In genomic region chr2:216134958-216135541, GRCh38 we compare ENCODE assay signal across 21 cellular contexts. TPM values are rescaled to one million over a fixed set of nuclear protein-coding genes. Genes with fewer than 3 reads are reported as not detected.
DNase-seq lines count a peak whose midpoint lies in the region; ATAC-seq and TF ChIP-seq lines count a peak whose summit lies in the region.
"Had no signal": no experiment of that assay in that cellular context is flagged by ENCODE, and none has a peak within 500 bp of the region (broad histone marks: within the 10 kb centered on the region; RNA-seq: fewer than 3 reads in every experiment).

No MANE protein-coding gene starts in this region.

- H3K79me2 ChIP-seq in KMS-11 (ENCODE audit: insufficient read depth, low read depth) (peaks cover 20% of the 10 kb centered on the region), neural progenitor cell (ENCODE audit: low read depth) (peaks cover 93% of the 10 kb centered on the region)

- ATAC-seq in activated CD8-positive, alpha-beta memory T cell treated with anti-CD3 and anti-CD28 coated beads, Interleukin-2, amount 10 ng/mL, durations not matched to agents 7 days and 5 days, result no peak
- ATAC-seq: body of pancreas; stimulated activated naive B cell treated with anti-CD40 and anti-IgM and Interleukin-4, amounts not matched to agents 10 μg/mL and 1 μg/mL and 100 μg/mL, for 72 hours had no signal

- no peaks in the 10 kb centered on the region for H3K9me3 Mint-ChIP-seq in activated CD8-positive, alpha-beta memory T cell treated with anti-CD3 and anti-CD28 coated beads, Interleukin-2, amount 10 ng/mL, durations not matched to agents 7 days and 5 days (ENCODE audit: low read depth)
- no peaks in the 10 kb centered on the region for H3K9me3 Mint-ChIP-seq in chondrocyte (ENCODE audit: low read depth)
- no peaks in the 10 kb centered on the region for H3K9me3 Mint-ChIP-seq in neural progenitor cell
- H3K9me3 Mint-ChIP-seq: stimulated activated naive B cell treated with anti-CD40 and anti-IgM and Interleukin-4, amounts not matched to agents 10 μg/mL and 1 μg/mL and 100 μg/mL, for 72 hours had no signal

- no peak overlapping the region for H3K4me2 ChIP-seq in KMS-11
- H3K4me2 ChIP-seq in neural progenitor cell, result no peak overlapping the region

- no peak overlapping the region for H3K4me3 Mint-ChIP-seq in activated CD8-positive, alpha-beta memory T cell treated with anti-CD3 and anti-CD28 coated beads, Interleukin-2, amount 10 ng/mL, durations not matched to agents 7 days and 5 days
- H3K4me3 Mint-ChIP-seq in chondrocyte (ENCODE audit: unreplicated experiment), result no peak overlapping the region
- H3K4me3 Mint-ChIP-seq in neural progenitor cell, result no peak overlapping the region
- H3K4me3 Mint-ChIP-seq: stimulated activated naive B cell treated with anti-CD40 and anti-IgM and Interleukin-4, amounts not matched to agents 10 μg/mL and 1 μg/mL and 100 μg/mL, for 72 hours had no signal

- H3K4me1 Mint-ChIP-seq in activated CD8-positive, alpha-beta memory T cell treated with anti-CD3 and anti-CD28 coated beads, Interleukin-2, amount 10 ng/mL, durations not matched to agents 7 days and 5 days, result peaks cover 50% of the 10 kb centered on the region
- H3K4me1 Mint-ChIP-seq in chondrocyte (ENCODE audit: low read depth), result no peaks in the 10 kb centered on the region
- H3K4me1 Mint-ChIP-seq in neural progenitor cell, result no peaks in the 10 kb centered on the region

- H3K27me3 Mint-ChIP-seq in activated CD8-positive, alpha-beta memory T cell treated with anti-CD3 and anti-CD28 coated beads, Interleukin-2, amount 10 ng/mL, durations not matched to agents 7 days and 5 days, result no peaks in the 10 kb centered on the region
- H3K27me3 Mint-ChIP-seq in chondrocyte (ENCODE audit: low read depth), result no peaks in the 10 kb centered on the region
- H3K27me3 Mint-ChIP-seq in neural progenitor cell (ENCODE audit: insufficient read depth, low read depth), result no peaks in the 10 kb centered on the region
- H3K27me3 Mint-ChIP-seq: stimulated activated naive B cell treated with anti-CD40 and anti-IgM and Interleukin-4, amounts not matched to agents 10 μg/mL and 1 μg/mL and 100 μg/mL, for 72 hours had no signal

- H3K9ac ChIP-seq in KMS-11 (no peak overlapping the region), neural progenitor cell (no peak overlapping the region)

- peaks cover 33% of the 10 kb centered on the region for H3K4me1 ChIP-seq in KMS-11 (ENCODE audit: low read depth, poor library complexity, severe bottlenecking)
- H3K4me1 ChIP-seq in neural progenitor cell, result no peaks in the 10 kb centered on the region

- DNase-seq in activated CD8-positive, alpha-beta memory T cell treated with anti-CD3 and anti-CD28 coated beads, Interleukin-2, amount 10 ng/mL, durations not matched to agents 7 days and 5 days, result no peak
- DNase-seq in activated CD8-positive, alpha-beta memory T cell treated with anti-CD3 and anti-CD28 coated beads, Interleukin-2, amount 50 U/mL, for 4 hours, result no peak
- DNase-seq in chondrocyte (ENCODE audit: low spot score) (no peak), neural progenitor cell (ENCODE audit: low spot score) (no peak), RPMI8226 (no peak), glomerular visceral epithelial cell (ENCODE audit: extremely low spot score) (no peak)
- DNase-seq in stimulated activated CD4-positive, alpha-beta T cell treated with anti-CD3 and anti-CD28 coated beads, Interleukin-4, amount 100 ng/mL, for 4 hours, result no peak
- DNase-seq: activated effector memory CD4-positive, alpha-beta T cell treated with Interleukin-2 at 50 U/mL for 16 hours; body of pancreas; cortex of kidney; foreskin fibroblast; hypothalamus; mesendoderm; MM.1S; NCI-H1694; NK-92 treated with Interleukin-12 subunit alpha and Interleukin-12 subunit beta, amount 100 ng/mL, for 24 hours; retina; stimulated activated CD4-positive, alpha-beta T cell treated with anti-CD3 and anti-CD28 coated beads, Interleukin-12 subunit alpha, Interleukin-12 subunit beta, amount 100 ng/mL, for 4 hours; stimulated activated naive B cell treated with anti-CD40 and anti-IgM and Interleukin-4, amounts not matched to agents 10 μg/mL and 1 μg/mL and 100 μg/mL, for 72 hours; upper lobe of left lung had no signal

- TF ChIP-seq CTCF in KMS-11 (conservative IDR thresholded peaks at IDR 0.05; ENCODE audit: low read depth, low read length) (no peak), chondrocyte (IDR thresholded peaks at IDR 0.05) (no peak), neural progenitor cell (IDR thresholded peaks at IDR 0.05) (no peak)

- H4K20me1 ChIP-seq in KMS-11 (ENCODE audit: insufficient read depth) (no peaks in the 10 kb centered on the region), neural progenitor cell (ENCODE audit: low read depth) (peaks cover 69% of the 10 kb centered on the region)

- no peaks in the 10 kb centered on the region for H3K27me3 ChIP-seq in KMS-11 (ENCODE audit: insufficient read depth, low read depth)
- no peaks in the 10 kb centered on the region for H3K27me3 ChIP-seq in neural progenitor cell
- H3K27me3 ChIP-seq: body of pancreas, upper lobe of left lung had no signal

- H3K27ac ChIP-seq in KMS-11 (peak overlapping the region; percentile 11; the same call in 1 of the 2 replicates), neural progenitor cell (peak overlapping the region; percentile 13)
- H3K27ac ChIP-seq: body of pancreas, upper lobe of left lung had no signal

- H3K4me3 ChIP-seq in KMS-11 (IDR thresholded peaks at IDR 0.05; ENCODE audit: insufficient read depth, low read depth, low read length) (no peak overlapping the region), neural progenitor cell (no peak overlapping the region)
- H3K4me3 ChIP-seq: body of pancreas, upper lobe of left lung had no signal

- H3K27ac Mint-ChIP-seq in activated CD8-positive, alpha-beta memory T cell treated with anti-CD3 and anti-CD28 coated beads, Interleukin-2, amount 10 ng/mL, durations not matched to agents 7 days and 5 days, result peak overlapping the region; percentile 57
- H3K27ac Mint-ChIP-seq in chondrocyte (ENCODE audit: unreplicated experiment) (peak overlapping the region; percentile 24), neural progenitor cell (no peak overlapping the region)

- peaks cover 79% of the 10 kb centered on the region for H3K36me3 Mint-ChIP-seq in activated CD8-positive, alpha-beta memory T cell treated with anti-CD3 and anti-CD28 coated beads, Interleukin-2, amount 10 ng/mL, durations not matched to agents 7 days and 5 days
- H3K36me3 Mint-ChIP-seq in chondrocyte (ENCODE audit: low read depth), result peaks cover 63% of the 10 kb centered on the region
- H3K36me3 Mint-ChIP-seq in neural progenitor cell, result peaks cover 65% of the 10 kb centered on the region

- H3K9me3 ChIP-seq in neural progenitor cell (ENCODE audit: low read depth), result no peaks in the 10 kb centered on the region
- H3K9me3 ChIP-seq: body of pancreas, upper lobe of left lung had no signal

- CTCF ChIA-PET in activated CD8-positive, alpha-beta memory T cell treated with anti-CD3 and anti-CD28 coated beads, Interleukin-2, amount 10 ng/mL, durations not matched to agents 7 days and 5 days (lab: Charles Lee), result interaction anchor here (1.8 to 2.1 kb wide), 2 partner anchors 15 to 20 kb away, joined by 5 to 6 read pairs; no protein-coding TSS in a partner anchor

- H3K36me3 ChIP-seq in KMS-11 (ENCODE audit: insufficient read depth) (peaks cover 35% of the 10 kb centered on the region; the same call in 1 of the 2 replicates), neural progenitor cell (peaks cover 80% of the 10 kb centered on the region)

- no peak overlapping the region for H2AFZ ChIP-seq in KMS-11 (ENCODE audit: low read depth)
- no peak overlapping the region for H2AFZ ChIP-seq in neural progenitor cell (replicated peaks)

- peaks cover 39% of the 10 kb centered on the region for H3F3A ChIP-seq in neural progenitor cell (ENCODE audit: low read depth)

RNA-seq across cellular contexts. Expression of gene XRCC5, which starts 25.9 kb away (rescaled TPM):
- 100 to 1,000 TPM; 307 to 424 TPM for total RNA-seq in activated CD8-positive, alpha-beta memory T cell treated with anti-CD3 and anti-CD28 coated beads, Interleukin-2, amount 10 ng/mL, durations not matched to agents 7 days and 5 days
- total RNA-seq in chondrocyte (154 to 236 TPM (median 158 TPM) in 3 replicates), neural progenitor cell (ENCODE audit: low replicate concordance) (585 and 807 TPM in 2 replicates)

RNA-seq across cellular contexts. Expression of gene TMEM169, which starts 53.3 kb away (rescaled TPM):
- total RNA-seq in activated CD8-positive, alpha-beta memory T cell treated with anti-CD3 and anti-CD28 coated beads, Interleukin-2, amount 10 ng/mL, durations not matched to agents 7 days and 5 days, result 1 to 10 TPM in 1 of 2 experiments, under 1 TPM in 1; 0.75 to 1.1 TPM
- total RNA-seq in chondrocyte (1.3 to 2.0 TPM (median 1.5 TPM) in 3 replicates), neural progenitor cell (ENCODE audit: low replicate concordance) (17.9 and 19.6 TPM in 2 replicates)

RNA-seq across cellular contexts. Expression of gene PECR, which starts 53.4 kb away (rescaled TPM):
- 10 to 100 TPM; 21.6 to 31.9 TPM for total RNA-seq in activated CD8-positive, alpha-beta memory T cell treated with anti-CD3 and anti-CD28 coated beads, Interleukin-2, amount 10 ng/mL, durations not matched to agents 7 days and 5 days
- total RNA-seq in chondrocyte (6.6 to 10.1 TPM (median 9.1 TPM) in 3 replicates), neural progenitor cell (ENCODE audit: low replicate concordance) (14.8 and 21.2 TPM in 2 replicates)
